Comparison of ENCODE assay signal across 10 cellular contexts in the genomic region with DNA sequence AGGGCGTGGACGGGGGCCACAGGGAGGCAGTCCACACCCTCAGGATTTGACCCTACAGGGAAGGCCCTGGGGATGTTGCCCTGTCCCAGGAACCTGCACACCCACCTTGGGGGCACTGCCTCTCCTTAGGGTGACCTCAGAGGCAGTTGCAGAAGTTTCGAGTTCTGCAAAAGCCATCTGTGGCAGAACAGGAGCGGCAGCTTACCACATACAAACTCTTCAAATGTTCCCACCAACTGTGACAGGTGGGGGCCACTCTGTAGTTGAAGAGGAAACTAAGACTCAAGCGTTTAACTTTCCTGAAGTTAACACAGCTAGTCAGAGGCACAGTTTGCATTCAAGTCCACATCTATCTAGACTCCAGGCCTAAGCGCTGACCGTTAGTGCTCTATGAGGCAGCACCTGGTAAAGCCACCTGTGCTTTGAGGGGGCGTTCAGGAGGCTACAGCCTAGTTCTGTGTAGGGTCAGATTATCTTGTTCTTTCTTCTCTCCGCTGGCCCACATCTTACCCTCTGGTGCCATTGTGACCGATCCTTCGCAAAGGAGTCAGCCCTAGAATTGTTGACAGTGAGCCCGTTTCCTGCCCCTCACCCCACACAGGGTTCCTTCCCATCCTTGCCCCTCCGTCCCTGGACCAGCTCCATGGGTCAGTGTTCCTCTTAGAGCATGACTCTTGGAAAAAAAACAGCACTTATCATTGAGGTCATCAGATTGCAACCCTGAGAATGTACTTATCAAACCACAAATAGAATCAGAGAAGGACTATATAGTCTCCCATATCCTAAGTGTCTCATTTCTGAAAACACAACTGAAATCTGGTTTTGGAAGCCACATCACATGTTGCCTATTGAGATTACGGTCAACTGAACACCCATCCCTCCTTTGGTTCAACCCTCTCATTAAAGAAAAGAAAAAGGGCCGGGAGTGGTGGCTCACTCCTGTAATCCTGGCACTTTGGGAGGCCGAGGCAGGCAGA. TPM values are rescaled to one million over a fixed set of nuclear protein-coding genes. Genes with fewer than 3 reads are reported as not detected.
A peak's percentile ranks its signal among the peaks of the same experiment; 100 is the strongest.
DNase-seq lines count a peak whose midpoint lies in the region; ATAC-seq and TF ChIP-seq lines count a peak whose summit lies in the region.
"Had no signal": no experiment of that assay in that cellular context is flagged by ENCODE, and none has a peak within 500 bp of the region (broad histone marks: within the 10 kb centered on the region; RNA-seq: fewer than 3 reads in every experiment).

No MANE protein-coding gene starts in this region.

- no peak overlapping the region for H3K4me3 Mint-ChIP-seq in activated T-cell treated with anti-CD3 and anti-CD28 coated beads, Interleukin-2, amount 50 U/mL, for 24 hours
- H3K4me3 Mint-ChIP-seq in activated naive CD8-positive, alpha-beta T cell treated with anti-CD3 and anti-CD28 coated beads, Interleukin-2, amount 50 U/mL, for 24 hours = no peak overlapping the region

- H3K36me3 ChIP-seq in thyroid gland (no peaks in the 10 kb centered on the region), hepatocyte (replicated peaks; ENCODE audit: insufficient read depth, low read depth) (no peaks in the 10 kb centered on the region)

- no peak for TF ChIP-seq POLR2A in thyroid gland (IDR thresholded peaks at IDR 0.05)

- H3K4me2 ChIP-seq in hepatocyte = no peak overlapping the region

- peaks cover 13% of the 10 kb centered on the region for H3K4me1 Mint-ChIP-seq in activated T-cell treated with anti-CD3 and anti-CD28 coated beads, Interleukin-2, amount 50 U/mL, for 24 hours (ENCODE audit: low read depth)
- H3K4me1 Mint-ChIP-seq in activated naive CD8-positive, alpha-beta T cell treated with anti-CD3 and anti-CD28 coated beads, Interleukin-2, amount 50 U/mL, for 24 hours = peaks cover 10% of the 10 kb centered on the region

- H3K9me2 ChIP-seq in hepatocyte (replicated peaks; ENCODE audit: insufficient read depth) = no peaks in the 10 kb centered on the region

- WGBS in thyroid gland, 2 donors = 81% methylated on average over 16 of the region's 16 CpGs
- 95% methylated on average over 16 of the region's 16 CpGs for WGBS in hepatocyte (ENCODE audit: low lambda C conversion rate, missing lambda C conversion rate)

- H3K36me3 Mint-ChIP-seq in activated T-cell treated with anti-CD3 and anti-CD28 coated beads, Interleukin-2, amount 50 U/mL, for 24 hours (ENCODE audit: low read depth) = no peaks in the 10 kb centered on the region
- H3K36me3 Mint-ChIP-seq in activated naive CD8-positive, alpha-beta T cell treated with anti-CD3 and anti-CD28 coated beads, Interleukin-2, amount 50 U/mL, for 24 hours (ENCODE audit: low read depth) = no peaks in the 10 kb centered on the region

- no peak overlapping the region for H2AFZ ChIP-seq in hepatocyte

- no peak overlapping the region for H3K4me3 ChIP-seq in thyroid gland (replicated peaks in 1 of 3)
- H3K4me3 ChIP-seq in hepatocyte = no peak overlapping the region

- H3K27me3 Mint-ChIP-seq in activated T-cell treated with anti-CD3 and anti-CD28 coated beads, Interleukin-2, amount 50 U/mL, for 24 hours = peaks cover 7% of the 10 kb centered on the region
- peaks cover 8% of the 10 kb centered on the region for H3K27me3 Mint-ChIP-seq in activated naive CD8-positive, alpha-beta T cell treated with anti-CD3 and anti-CD28 coated beads, Interleukin-2, amount 50 U/mL, for 24 hours

- H3K27me3 ChIP-seq in thyroid gland = no peaks in the 10 kb centered on the region
- no peaks in the 10 kb centered on the region for H3K27me3 ChIP-seq in hepatocyte

- H3K4me1 ChIP-seq in thyroid gland = peaks cover 52 to 55% of the 10 kb centered on the region in 2 donors
- H3K4me1 ChIP-seq in hepatocyte (ENCODE audit: insufficient read depth) = peaks cover 25% of the 10 kb centered on the region

- intact Hi-C loops in thyroid gland (cut with DNase I) = no loop called here

- no peaks in the 10 kb centered on the region for H3K9me3 Mint-ChIP-seq in activated T-cell treated with anti-CD3 and anti-CD28 coated beads, Interleukin-2, amount 50 U/mL, for 24 hours
- no peaks in the 10 kb centered on the region for H3K9me3 Mint-ChIP-seq in activated naive CD8-positive, alpha-beta T cell treated with anti-CD3 and anti-CD28 coated beads, Interleukin-2, amount 50 U/mL, for 24 hours

- DNase-seq in activated T-cell treated with anti-CD3 and anti-CD28 coated beads, Interleukin-2, amount 50 U/mL, for 24 hours = no peak
- no peak for DNase-seq in activated T-cell treated with anti-CD3 and anti-CD28 coated beads, Interleukin-2, amount 50 U/mL, for 1 hour
- DNase-seq in activated naive CD8-positive, alpha-beta T cell treated with anti-CD3 and anti-CD28 coated beads, Interleukin-2, amount 50 U/mL, for 24 hours = no peak
- DNase-seq in thyroid gland (no peak), hepatocyte (ENCODE audit: low spot score) (no peak)
- DNase-seq in activated naive CD4-positive, alpha-beta T cell treated with anti-CD3 and anti-CD28 coated beads, Interleukin-2, amount 50 U/mL, for 16 hours = no peak
- DNase-seq: activated CD4-positive, alpha-beta T cell treated with anti-CD3 and anti-CD28 coated beads, Interleukin-2, amount 50 U/mL, for 4 hours; PC-3 had no signal

- peak; percentile 70 for ATAC-seq in HG03354 (IDR thresholded peaks at IDR 0.05; ENCODE audit: poor library complexity, severe bottlenecking, unreplicated experiment)
- peak; percentile 75 for ATAC-seq in activated naive CD8-positive, alpha-beta T cell treated with anti-CD3 and anti-CD28 coated beads, Interleukin-2, amount 50 U/mL, for 24 hours
- ATAC-seq in HG02623 (IDR thresholded peaks at IDR 0.05; ENCODE audit: unreplicated experiment) = no peak
- ATAC-seq: PC-3 had no signal

- H4K20me1 ChIP-seq in hepatocyte (ENCODE audit: insufficient read depth, poor library complexity, severe bottlenecking) = peaks cover 13% of the 10 kb centered on the region

- H3K27ac ChIP-seq in thyroid gland (peak overlapping the region; percentile 51 to 77 (median 72)), hepatocyte (no peak overlapping the region)

- TF ChIP-seq CTCF in thyroid gland (IDR thresholded peaks at IDR 0.05) (no peak), hepatocyte (IDR thresholded peaks at IDR 0.05; ENCODE audit: poor library complexity) (no peak)

- H3K79me2 ChIP-seq in hepatocyte = peaks cover 74% of the 10 kb centered on the region

- H3K9me3 ChIP-seq in thyroid gland (no peaks in the 10 kb centered on the region), hepatocyte (ENCODE audit: low read depth) (no peaks in the 10 kb centered on the region)

- peak overlapping the region; percentile 57 for H3K27ac Mint-ChIP-seq in activated T-cell treated with anti-CD3 and anti-CD28 coated beads, Interleukin-2, amount 50 U/mL, for 24 hours
- H3K27ac Mint-ChIP-seq in activated naive CD8-positive, alpha-beta T cell treated with anti-CD3 and anti-CD28 coated beads, Interleukin-2, amount 50 U/mL, for 24 hours = peak overlapping the region; percentile 55

RNA-seq across cellular contexts. Expression of gene CDH1, which starts 45.4 kb away (rescaled TPM):
- total RNA-seq in thyroid gland (100 to 1,000 TPM; 177 to 287 (median 279) TPM), hepatocyte (190 and 193 TPM in 2 replicates)
- polyA plus RNA-seq in hepatocyte = 105 and 131 TPM in 2 replicates
